In the genomic region with DNA sequence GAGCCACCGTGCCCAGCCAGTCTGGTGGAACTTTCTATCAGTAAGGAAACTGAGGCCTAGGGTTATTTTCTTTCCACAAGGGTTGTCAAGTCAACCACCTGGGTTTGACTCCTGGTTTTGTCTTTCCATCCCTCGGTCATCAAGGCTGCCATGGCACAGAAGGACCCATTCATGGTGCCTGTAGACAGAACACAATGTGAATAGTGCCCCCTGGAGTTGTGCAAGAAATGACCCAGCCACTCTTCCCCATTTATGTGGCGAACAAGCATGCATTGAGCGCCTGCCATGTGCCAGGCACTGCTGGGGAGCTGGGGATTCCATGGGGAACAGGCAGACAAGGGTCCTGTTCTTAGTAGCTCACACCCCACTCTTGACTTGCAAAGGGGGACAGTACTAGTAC, we compare ENCODE assay signal across 1 cellular context.
TF ChIP-seq lines count a peak whose summit lies in the region.

No MANE protein-coding gene starts in this region.

TF ChIP-seq in GM23338, 12 proteins besides CTCF, POLR2A, EP300 and RAD21 (continued from another document):
- TF ChIP-seq CREB1 (CRISPR knock-in tag; IDR thresholded peaks at IDR 0.05; ENCODE audit: low read depth): no peak
- TF ChIP-seq STAT1 (IDR thresholded peaks at IDR 0.05; ENCODE audit: unreplicated experiment): no peak
